8 cellular contexts compared by ENCODE assay signal in genomic region chr11:15101072-15101701, GRCh38. TPM values are rescaled to one million over a fixed set of nuclear protein-coding genes. Genes with fewer than 3 reads are reported as not detected.
A peak's percentile ranks its signal among the peaks of the same experiment; 100 is the strongest.
DNase-seq lines count a peak whose midpoint lies in the region; ATAC-seq, FAIRE-seq and TF ChIP-seq lines count a peak whose summit lies in the region.

No MANE protein-coding gene starts in this region.

- H3K4me3 ChIP-seq in AG10803 (ENCODE audit: low read length): no peak overlapping the region

- peak; percentile 70 for DNase-seq in AG10803 (ENCODE audit: low read depth)
- no peak for DNase-seq in GM18507 (ENCODE audit: extremely low spot score, insufficient read length, low read depth)
- DNase-seq in NCI-H2107 treated with DMSO at 0.1 percent for 48 hours (lab: John Stamatoyannopoulos, UW; ENCODE audit: unreplicated experiment): peak; percentile 54
- DNase-seq in activated CD4-positive, alpha-beta T cell treated with anti-CD3 and anti-CD28 coated beads for 48 hours: peak; percentile 73
- DNase-seq in ecto neural progenitor cell (ENCODE audit: low spot score): peak; percentile 74
- DNase-seq in lung microvascular endothelial cell (ENCODE audit: low read depth in 2 of 2): peak; percentile 70 to 81
- DNase-seq in stimulated activated CD8-positive, alpha-beta memory T cell treated with anti-CD3 and anti-CD28 coated beads, Interleukin-15, amount 100 ng/mL, for 48 hours (ENCODE audit: low read depth in 2 of 2): peak; percentile 13 to 15

- ATAC-seq in HG02973 (IDR thresholded peaks at IDR 0.05; ENCODE audit: unreplicated experiment): peak; percentile 77

- peak; percentile 99 for TF ChIP-seq CTCF in AG10803 (conservative IDR thresholded peaks at IDR 0.05; ENCODE audit: low read length)

- peak; percentile 81 for FAIRE-seq in GM18507 (lab: Jason Lieb, UNC)

RNA-seq across cellular contexts. Expression of gene INSC, which starts 13.5 kb away (rescaled TPM):
- total RNA-seq in lung microvascular endothelial cell: not detected in 2 replicates

RNA-seq across cellular contexts. Expression of gene CALCB, which starts 27.8 kb away (rescaled TPM):
- total RNA-seq in lung microvascular endothelial cell: not detected in 2 replicates
